21 cellular contexts compared by ENCODE assay signal in genomic region chr6:99587792-99588191, GRCh38. TPM values are rescaled to one million over a fixed set of nuclear protein-coding genes. Genes with fewer than 3 reads are reported as not detected.
"Had no signal": no experiment of that assay in that cellular context is flagged by ENCODE, and none has a peak within 500 bp of the region (broad histone marks: within the 10 kb centered on the region; RNA-seq: fewer than 3 reads in every experiment).

No MANE protein-coding gene starts in this region.

- H3K36me3 Mint-ChIP-seq: activated naive CD4-positive, alpha-beta T cell treated with anti-CD3 and anti-CD28 coated beads, Interleukin-2, amount 50 U/mL, for 72 hours had no signal

- H3K9me3 ChIP-seq: adrenal gland, body of pancreas, esophagus squamous epithelium, gastroesophageal sphincter, heart right ventricle had no signal

- DNase-seq: activated B cell treated with CpG ODN at 0.5 μM for 24 hours, cortex of kidney, esophagus squamous epithelium, foreskin melanocyte had no signal

- H3K27ac ChIP-seq: adrenal gland, body of pancreas, esophagus squamous epithelium, gastroesophageal sphincter, heart right ventricle, hepatocyte had no signal

- H3K4me3 ChIP-seq: body of pancreas had no signal

- H3K27ac Mint-ChIP-seq: activated B cell treated with CpG ODN at 0.5 μM for 24 hours; activated CD8-positive, alpha-beta T cell treated with anti-CD3 and anti-CD28 coated beads for 36 hours; activated naive CD4-positive, alpha-beta T cell treated with anti-CD3 and anti-CD28 coated beads, Interleukin-2, amount 10 ng/mL, durations not matched to agents 7 days and 5 days; activated naive CD4-positive, alpha-beta T cell treated with anti-CD3 and anti-CD28 coated beads, Interleukin-2, amount 50 U/mL, for 72 hours; activated naive CD8-positive, alpha-beta T cell treated with anti-CD3 and anti-CD28 coated beads, Interleukin-2, amount 50 U/mL, for 24 hours; activated T-cell treated with anti-CD3 and anti-CD28 coated beads, Interleukin-2, amount 50 U/mL, for 72 hours had no signal

- H3K9me3 Mint-ChIP-seq: activated B cell treated with CpG ODN at 0.5 μM for 24 hours; activated CD8-positive, alpha-beta T cell treated with anti-CD3 and anti-CD28 coated beads for 36 hours; activated naive CD4-positive, alpha-beta T cell treated with anti-CD3 and anti-CD28 coated beads, Interleukin-2, amount 10 ng/mL, durations not matched to agents 7 days and 5 days; activated naive CD4-positive, alpha-beta T cell treated with anti-CD3 and anti-CD28 coated beads, Interleukin-2, amount 50 U/mL, for 72 hours; activated naive CD8-positive, alpha-beta T cell treated with anti-CD3 and anti-CD28 coated beads, Interleukin-2, amount 50 U/mL, for 24 hours; activated T-cell treated with anti-CD3 and anti-CD28 coated beads, Interleukin-2, amount 50 U/mL, for 72 hours; effector memory CD8-positive, alpha-beta T cell had no signal

- H3K36me3 ChIP-seq: adrenal gland, esophagus squamous epithelium, gastroesophageal sphincter, heart right ventricle had no signal

RNA-seq across cellular contexts. Expression of gene PRDM13, which starts 18.8 kb away (rescaled TPM):
- total RNA-seq: activated B cell treated with CpG ODN at 0.5 μM for 24 hours; activated CD8-positive, alpha-beta T cell treated with anti-CD3 and anti-CD28 coated beads for 36 hours; activated naive CD4-positive, alpha-beta T cell treated with anti-CD3 and anti-CD28 coated beads, Interleukin-2, amount 50 U/mL, for 72 hours; activated T-cell treated with anti-CD3 and anti-CD28 coated beads, Interleukin-2, amount 50 U/mL, for 72 hours; adrenal gland; aorta; body of pancreas; chondrocyte; dermis blood vessel endothelial cell; fibroblast of lung; fibroblast of villous mesenchyme; gastroesophageal sphincter; glomerular endothelial cell; heart right ventricle; hepatocyte had no signal
